Comparison of ENCODE assay signal across 1 cellular context in the genomic region with DNA sequence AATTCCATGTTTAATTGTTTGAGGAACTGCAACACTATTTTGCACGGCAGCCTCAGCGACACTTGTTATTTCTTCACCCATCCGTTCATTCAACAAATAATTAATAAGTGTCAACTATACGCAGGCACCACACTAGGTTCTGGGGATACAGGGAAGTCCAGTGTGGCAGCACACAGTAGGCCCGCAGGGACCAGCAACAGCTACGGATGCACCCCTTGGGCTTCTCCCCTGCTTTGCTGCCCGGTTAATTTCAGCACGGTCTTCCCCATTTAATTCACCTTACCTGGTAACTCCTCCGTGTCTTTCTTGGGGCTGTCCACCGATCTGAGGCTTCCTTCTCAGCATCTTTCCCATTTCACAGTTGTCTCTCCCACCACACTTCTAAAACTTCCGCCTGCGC.
TF ChIP-seq lines count a peak whose summit lies in the region.

No MANE protein-coding gene starts in this region.

TF ChIP-seq in K562, 482 proteins besides CTCF, POLR2A, EP300 and RAD21 (continued from another document):
- TF ChIP-seq ZNF280B (CRISPR knock-in tag; IDR thresholded peaks at IDR 0.05): no peak
- TF ChIP-seq DLX4 (CRISPR knock-in tag; IDR thresholded peaks at IDR 0.05): no peak
- TF ChIP-seq ZNF431 (CRISPR knock-in tag; IDR thresholded peaks at IDR 0.05): no peak
- peak; percentile 84 for TF ChIP-seq ZKSCAN1 (IDR thresholded peaks at IDR 0.05; ENCODE audit: low read depth, low read length)
- TF ChIP-seq ZBTB5 (IDR thresholded peaks at IDR 0.05): no peak
